ENCODE assay signal across 22 cellular contexts in the genomic region with DNA sequence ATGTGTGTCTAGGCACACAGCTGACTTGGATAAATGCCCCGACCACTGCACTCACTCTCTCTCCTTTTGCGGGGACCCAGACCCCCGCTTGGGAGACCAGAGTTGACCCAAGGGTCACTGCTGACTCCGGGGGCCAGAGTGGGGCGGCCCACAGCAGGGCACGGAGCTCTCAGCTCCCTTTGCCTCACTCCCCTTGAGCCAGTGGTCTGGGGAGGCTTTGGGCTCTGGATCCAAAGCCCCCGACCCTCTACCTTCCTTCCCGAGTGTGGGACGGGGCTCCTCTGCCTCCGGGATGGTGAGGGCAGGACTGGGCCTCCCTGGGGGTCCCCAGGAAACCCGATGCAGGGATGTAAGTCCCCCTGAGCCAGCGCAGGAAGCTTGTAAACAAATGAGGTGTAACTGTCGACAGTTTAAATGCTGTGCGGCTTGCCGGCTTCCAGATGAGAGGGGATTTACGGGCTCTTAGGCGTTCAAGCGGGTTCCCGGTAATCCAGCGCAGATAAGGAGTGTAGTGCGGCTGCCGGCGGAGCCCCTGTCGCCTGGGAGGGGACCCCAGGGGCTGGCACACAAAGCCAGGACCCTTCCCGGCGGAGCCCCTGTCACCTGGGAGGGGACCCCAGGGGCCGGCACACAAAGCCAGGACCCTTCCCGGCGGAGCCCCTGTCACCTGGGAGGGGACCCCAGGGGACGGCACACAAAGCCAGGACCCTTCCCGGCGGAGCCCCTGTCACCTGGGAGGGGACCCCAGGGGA. TPM values are rescaled to one million over a fixed set of nuclear protein-coding genes. Genes with fewer than 3 reads are reported as not detected.
A peak's percentile ranks its signal among the peaks of the same experiment; 100 is the strongest.
DNase-seq lines count a peak whose midpoint lies in the region; ATAC-seq and TF ChIP-seq lines count a peak whose summit lies in the region.
"Had no signal": no experiment of that assay in that cellular context is flagged by ENCODE, and none has a peak within 500 bp of the region (broad histone marks: within the 10 kb centered on the region; RNA-seq: fewer than 3 reads in every experiment).

No MANE protein-coding gene starts in this region.

- no peak overlapping the region for H3K27ac Mint-ChIP-seq in osteocyte (ENCODE audit: unreplicated experiment)

- H3K9ac ChIP-seq in BLaER1 treated with 17β-estradiol and CSF1 and Interleukin-3, amounts not matched to agents 10 nM and 100 nM = no peak overlapping the region; a peak in 2 of 22 replicates

- H3K4me1 Mint-ChIP-seq in osteocyte (ENCODE audit: unreplicated experiment) = no peaks in the 10 kb centered on the region

- H3K27me3 Mint-ChIP-seq in osteocyte (ENCODE audit: unreplicated experiment) = no peaks in the 10 kb centered on the region

- peaks cover 48 to 78% (median 74%) of the 10 kb centered on the region in 11 experiments for H3K27me3 ChIP-seq in BLaER1 treated with 17β-estradiol and CSF1 and Interleukin-3, amounts not matched to agents 10 nM and 100 nM
- no peaks in the 10 kb centered on the region for H3K27me3 ChIP-seq in WERI-Rb-1 (ENCODE audit: insufficient read depth, low read depth, severe bottlenecking)

- no peaks in the 10 kb centered on the region for H3K36me3 Mint-ChIP-seq in osteocyte (ENCODE audit: unreplicated experiment)

- no peak overlapping the region; a peak in 1 of 20 replicates for H3K4me3 ChIP-seq in BLaER1 treated with 17β-estradiol and CSF1 and Interleukin-3, amounts not matched to agents 10 nM and 100 nM
- H3K4me3 ChIP-seq in WERI-Rb-1 (ENCODE audit: low read depth, low read length) = peak overlapping the region; percentile 28
- H3K4me3 ChIP-seq: GM12878, SJSA1 had no signal

- H3K9me3 Mint-ChIP-seq in osteocyte (ENCODE audit: unreplicated experiment) = no peaks in the 10 kb centered on the region

- no peak overlapping the region for H3K4me3 Mint-ChIP-seq in osteocyte (ENCODE audit: unreplicated experiment)

- TF ChIP-seq CTCF in WERI-Rb-1 (IDR thresholded peaks at IDR 0.05; ENCODE audit: low read depth, low read length) (no peak), osteocyte (IDR thresholded peaks at IDR 0.05) (no peak)

- peaks cover 0 to 8% (median 0%) of the 10 kb centered on the region in 11 experiments; a peak in 1 of 22 replicates for H3K9me3 ChIP-seq in BLaER1 treated with 17β-estradiol and CSF1 and Interleukin-3, amounts not matched to agents 10 nM and 100 nM (replicated peaks in 1 of 11)
- H3K9me3 ChIP-seq in WERI-Rb-1 (ENCODE audit: severe bottlenecking) = no peaks in the 10 kb centered on the region
- H3K9me3 ChIP-seq: SJSA1 had no signal

- peak overlapping the region in 8 of 11 experiments; percentile 9 to 62 (median 50); a peak in 12 of 22 replicates for H3K4me2 ChIP-seq in BLaER1 treated with 17β-estradiol and CSF1 and Interleukin-3, amounts not matched to agents 10 nM and 100 nM

- no peak overlapping the region for H3K27ac ChIP-seq in BLaER1 treated with 17β-estradiol and CSF1 and Interleukin-3, amounts not matched to agents 10 nM and 100 nM
- no peak overlapping the region; the same call in 1 of the 2 replicates for H3K27ac ChIP-seq in WERI-Rb-1
- H3K27ac ChIP-seq: HL-60, RWPE1, SJSA1 had no signal

- no peak for ATAC-seq in HG03280 (IDR thresholded peaks at IDR 0.05; ENCODE audit: unreplicated experiment)
- ATAC-seq: GM12878, HCT116 had no signal

- H4K20me1 ChIP-seq in BLaER1 treated with 17β-estradiol and CSF1 and Interleukin-3, amounts not matched to agents 10 nM and 100 nM = peaks cover 0 to 55% (median 29%) of the 10 kb centered on the region in 11 experiments; a peak in 13 of 22 replicates

- peaks cover 0 to 26% (median 25%) of the 10 kb centered on the region in 10 experiments; a peak in 16 of 20 replicates for H3K4me1 ChIP-seq in BLaER1 treated with 17β-estradiol and CSF1 and Interleukin-3, amounts not matched to agents 10 nM and 100 nM
- H3K4me1 ChIP-seq: SJSA1 had no signal

- H3K36me3 ChIP-seq in BLaER1 treated with 17β-estradiol and CSF1 and Interleukin-3, amounts not matched to agents 10 nM and 100 nM = no peaks in the 10 kb centered on the region
- no peaks in the 10 kb centered on the region for H3K36me3 ChIP-seq in WERI-Rb-1
- H3K36me3 ChIP-seq: SJSA1 had no signal

- peak; percentile 7 to 47 for DNase-seq in NCI-H526 (lab: John Stamatoyannopoulos, UW)
- DNase-seq in NCI-H526 treated with DMSO at 0.1 percent for 48 hours (lab: John Stamatoyannopoulos, UW) = no peak
- DNase-seq in WERI-Rb-1 = peak; percentile 76
- peak; percentile 82 for DNase-seq in osteocyte (ENCODE audit: extremely low spot score, unreplicated experiment)
- no peak for DNase-seq in NCI-H1048 (lab: John Stamatoyannopoulos, UW)
- no peak for DNase-seq in cerebellum (ENCODE audit: low spot score)
- DNase-seq: DMS53, KG1, NCI-H1105, NCI-H187 treated with DMSO at 0.1 percent for 48 hours, NCI-H2171 treated with DMSO at 0.1 percent for 48 hours, OCI-M1 had no signal

RNA-seq across cellular contexts. Expression of a gene that starts 7.4 kb away (rescaled TPM):
- total RNA-seq in osteocyte = not detected in 2 replicates
- not detected for total RNA-seq in cerebellum
- total RNA-seq: G401, GM12878, MCF 10A, NCI-H460, SJSA1 had no signal

RNA-seq across cellular contexts. Expression of a gene that starts 40.3 kb away (rescaled TPM):
- 7.1 and 7.4 TPM in 2 replicates for total RNA-seq in osteocyte
- 5.0 TPM for total RNA-seq in cerebellum
- total RNA-seq: MCF 10A had no signal

Comparison
In these comparisons a context has a peak if more than half of its experiments do, and no peak if none do; other contexts are left out.
1. DNase-seq: peak in NCI-H526 (2 of 2), WERI-Rb-1 (single experiment) and osteocyte (single experiment); none in NCI-H526 treated with DMSO at 0.1 percent for 48 hours (single experiment), NCI-H1048 (single experiment) and cerebellum (single experiment).